8 cellular contexts compared by ENCODE assay signal in the genomic region with DNA sequence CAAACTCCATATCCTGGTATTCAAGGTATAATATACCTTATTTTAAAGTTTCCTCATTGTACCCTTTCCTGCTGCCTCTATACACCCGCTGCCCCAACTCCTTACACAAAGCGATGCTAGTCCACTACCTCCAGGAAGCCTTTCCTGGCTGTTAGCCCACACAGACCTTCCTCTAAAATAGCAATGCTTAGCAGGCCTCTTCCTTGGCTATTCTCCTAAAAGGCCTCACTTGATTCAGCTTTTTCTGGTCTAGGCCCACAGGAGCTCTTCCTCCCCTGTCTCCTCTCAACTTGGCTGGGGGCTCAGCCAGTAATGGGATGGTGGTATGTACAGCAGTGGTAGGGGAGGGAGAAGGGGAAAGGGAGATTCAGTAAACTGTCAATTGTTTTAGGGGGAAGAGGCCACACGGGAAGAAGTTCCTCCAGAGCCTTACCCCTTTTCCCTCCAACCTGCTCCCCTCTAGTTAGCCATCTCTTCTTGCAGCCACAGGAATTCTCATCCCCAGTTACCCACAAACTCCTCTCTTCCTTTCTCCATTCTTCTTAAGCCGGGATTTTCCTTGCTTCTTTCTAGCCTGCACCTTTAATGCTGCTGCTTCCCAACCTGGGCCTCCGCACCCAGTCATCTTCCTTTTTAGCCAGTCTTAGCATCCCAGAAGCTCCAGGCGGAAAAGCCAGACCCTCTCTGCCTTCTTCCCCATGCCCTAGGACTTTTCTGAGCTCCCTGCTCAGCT. TPM values are rescaled to one million over a fixed set of nuclear protein-coding genes. Genes with fewer than 3 reads are reported as not detected.
DNase-seq lines count a peak whose midpoint lies in the region; ATAC-seq, FAIRE-seq and TF ChIP-seq lines count a peak whose summit lies in the region.

No MANE protein-coding gene starts in this region.

- WGBS in HepG2 (ENCODE audit: low lambda C conversion rate) = 38% methylated on average over 6 of the region's 6 CpGs
- 24 to 28% methylated on average over 6 of the region's 6 CpGs for WGBS in tibial nerve, 2 donors

- H3K9ac ChIP-seq in HepG2 (ENCODE audit: insufficient read depth, low read depth, low read length) = peak overlapping the region; percentile 99

- TF ChIP-seq RAD21 in HepG2 (CRISPR knock-in tag; IDR thresholded peaks at IDR 0.05) = no peak

- CTCF ChIA-PET in HepG2 (lab: Yijun Ruan, JAX; ENCODE audit: low intra/inter-chr PET ratio, low total read pairs) = no interaction called here

- H3K4me3 ChIP-seq in ascending aorta (peak overlapping the region; percentile 81 to 84), HepG2 (replicated peaks in 1 of 3; ENCODE audit: insufficient read depth in 1 of 3, low read depth in 2 of 3, low read length in 3 of 3) (peak overlapping the region; percentile 93 to 100 (median 96)), tibial nerve (peak overlapping the region; percentile 77 to 98 (median 90))

- peaks cover 15 to 35% of the 10 kb centered on the region in 2 donors for H3K4me1 ChIP-seq in ascending aorta
- H3K4me1 ChIP-seq in HepG2 (ENCODE audit: insufficient read depth, low read length) = peaks cover 28% of the 10 kb centered on the region
- H3K4me1 ChIP-seq in tibial nerve = peaks cover 0 to 60% (median 32%) of the 10 kb centered on the region in 4 donors

- peaks cover 71% of the 10 kb centered on the region for H3K36me3 Mint-ChIP-seq in activated T-cell treated with anti-CD3 and anti-CD28 coated beads, Interleukin-2, amount 50 U/mL, for 24 hours (ENCODE audit: low read depth)

- H3K27ac Mint-ChIP-seq in activated T-cell treated with anti-CD3 and anti-CD28 coated beads, Interleukin-2, amount 50 U/mL, for 24 hours = peak overlapping the region; percentile 99

- peaks cover 74% of the 10 kb centered on the region for H3K79me2 ChIP-seq in HepG2 (ENCODE audit: insufficient read depth, low read length)

- no peak for DNase-seq in activated T-cell treated with anti-CD3 and anti-CD28 coated beads, Interleukin-2, amount 50 U/mL, for 24 hours
- DNase-seq in activated T-cell treated with anti-CD3 and anti-CD28 coated beads for 4 hours (no peak), ascending aorta (ENCODE audit: low spot score in 2 of 2) (no peak), HepG2 (ENCODE audit: low spot score) (no peak), tibial nerve (ENCODE audit: low spot score in 2 of 2) (no peak), NK-92 (lab: John Stamatoyannopoulos, UW; ENCODE audit: unreplicated experiment) (no peak)
- no peak for DNase-seq in stimulated activated CD4-positive, alpha-beta T cell treated with anti-CD3 and anti-CD28 coated beads, Interleukin-4, amount 100 ng/mL, for 1 hour

- H3K9me3 ChIP-seq in ascending aorta (no peaks in the 10 kb centered on the region), HepG2 (ENCODE audit: low read length) (no peaks in the 10 kb centered on the region), tibial nerve (no peaks in the 10 kb centered on the region)

- BruUV-seq in HepG2 (replicated peaks; lab: Mats Ljungman, UMichigan) = TSS peak; percentile 41

- no peak overlapping the region for H2AFZ ChIP-seq in HepG2 (ENCODE audit: low read length)

- TF ChIP-seq POLR2A in HepG2 (IDR thresholded peaks at IDR 0.05; ENCODE audit: insufficient read depth in 1 of 2, low read depth in 2 of 2, low read length in 2 of 2) = no peak; a peak in 1 of 4 replicates
- TF ChIP-seq POLR2A in tibial nerve (IDR thresholded peaks at IDR 0.05) = no peak

- H3K9me3 Mint-ChIP-seq in activated T-cell treated with anti-CD3 and anti-CD28 coated beads, Interleukin-2, amount 50 U/mL, for 24 hours = no peaks in the 10 kb centered on the region

- no peak for TF ChIP-seq EP300 in HepG2 (IDR thresholded peaks at IDR 0.05; ENCODE audit: low read depth in 2 of 2, low read length in 2 of 2)
- TF ChIP-seq EP300 in HepG2 (CRISPR knock-in tag; IDR thresholded peaks at IDR 0.05; ENCODE audit: borderline replicate concordance) = no peak
- no peak for TF ChIP-seq EP300 in tibial nerve (IDR thresholded peaks at IDR 0.05)

- in situ Hi-C loops in HepG2 (cut with HindIII; ENCODE audit: extremely low pct_ligation_motif_present, low pct_unique_long_range_greater_than_20kb) = no loop called here

- no peaks in the 10 kb centered on the region for H3K27me3 Mint-ChIP-seq in activated T-cell treated with anti-CD3 and anti-CD28 coated beads, Interleukin-2, amount 50 U/mL, for 24 hours

- peaks cover 21 to 23% of the 10 kb centered on the region in 2 donors for H3K36me3 ChIP-seq in ascending aorta
- H3K36me3 ChIP-seq in HepG2 (replicated peaks in 1 of 2; ENCODE audit: control insufficient read depth in 1 of 2, insufficient read depth in 2 of 2, low read length in 2 of 2) = peaks cover 10 to 29% of the 10 kb centered on the region in 2 experiments
- H3K36me3 ChIP-seq in tibial nerve = peaks cover 4 to 21% (median 5%) of the 10 kb centered on the region in 3 donors

- no peak for TF ChIP-seq CTCF in ascending aorta (IDR thresholded peaks at IDR 0.05)
- TF ChIP-seq CTCF in HepG2 (CRISPR knock-in tag; IDR thresholded peaks at IDR 0.05) = no peak
- no peak for TF ChIP-seq CTCF in tibial nerve (IDR thresholded peaks at IDR 0.05)

- H3K4me1 Mint-ChIP-seq in activated T-cell treated with anti-CD3 and anti-CD28 coated beads, Interleukin-2, amount 50 U/mL, for 24 hours (ENCODE audit: low read depth) = peaks cover 29% of the 10 kb centered on the region

- H3K27ac ChIP-seq in ascending aorta (peak overlapping the region; percentile 98 to 99), HepG2 (ENCODE audit: extremely low read length, insufficient read depth, low read length) (peak overlapping the region; percentile 96), tibial nerve (peak overlapping the region; percentile 98 to 99 (median 98))

- no peak for ATAC-seq in HepG2
- ATAC-seq in HG02885 (IDR thresholded peaks at IDR 0.05; ENCODE audit: poor library complexity, unreplicated experiment) = no peak

- intact Hi-C loops in ascending aorta (cut with DNase I) = loop anchor here (5.0 to 10.0 kb wide), 3 partner anchors 314 to 614 kb away; a partner anchor contains a TSS
- intact Hi-C loops in HepG2 (cut with micrococcal nuclease; ENCODE audit: unreplicated experiment) = loop anchor here (5.0 kb wide), 1 partner anchor 54 kb away; a partner anchor contains a TSS

- H3K4me2 ChIP-seq in HepG2 (ENCODE audit: low read depth, low read length) = peak overlapping the region; percentile 89

- FAIRE-seq in HepG2 (lab: Jason Lieb, UNC) = no peak

- no peaks in the 10 kb centered on the region for H3K27me3 ChIP-seq in ascending aorta
- H3K27me3 ChIP-seq in HepG2 (ENCODE audit: control insufficient read depth in 1 of 2, insufficient read depth in 2 of 2, low read length in 2 of 2) = peaks cover 0 to 4% of the 10 kb centered on the region in 2 experiments; a peak in 1 of 5 replicates
- no peaks in the 10 kb centered on the region for H3K27me3 ChIP-seq in tibial nerve

- peak overlapping the region; percentile 99 for H3K4me3 Mint-ChIP-seq in activated T-cell treated with anti-CD3 and anti-CD28 coated beads, Interleukin-2, amount 50 U/mL, for 24 hours

- POLR2A ChIA-PET in HepG2 (lab: Yijun Ruan, JAX) = no interaction called here

- peaks cover 8% of the 10 kb centered on the region; the same call in 1 of the 2 replicates for H4K20me1 ChIP-seq in HepG2 (ENCODE audit: insufficient read depth, low read length)

RNA-seq across cellular contexts. Expression of a gene that starts 2.6 kb away (rescaled TPM):
- total RNA-seq in ascending aorta (102 TPM), HepG2 (2016; rRNA removed; fragmentation: Illumina TruSeq; extraction: Trizol) (51.9 and 53.6 TPM in 2 replicates), tibial nerve (10 to 100 TPM; 80.4 to 83.9 (median 83.2) TPM)
- total RNA-seq in HepG2 (2016; cell fraction: cytosol; rRNA removed; fragmentation: Illumina TruSeq; extraction: Trizol; ENCODE audit: low read depth) = 8.7 and 10.1 TPM in 2 replicates
- total RNA-seq in HepG2 (2016; cell fraction: insoluble cytoplasmic fraction; rRNA removed; fragmentation: Illumina TruSeq; extraction: Trizol) = 44.9 and 54.0 TPM in 2 replicates
- total RNA-seq in HepG2 (2016; cell fraction: membrane; rRNA removed; fragmentation: Illumina TruSeq; extraction: Trizol) = 22.7 and 23.9 TPM in 2 replicates
- total RNA-seq in HepG2 (2016; cell fraction: nucleus; rRNA removed; fragmentation: Illumina TruSeq; extraction: Trizol) = 37.9 and 43.3 TPM in 2 replicates
- 48.1 and 64.1 TPM in 2 replicates for polyA plus RNA-seq in HepG2 (2011; rRNA removed)
- 44.5 and 50.8 TPM in 2 replicates for polyA plus RNA-seq in HepG2 (2011; cell fraction: cytosol; rRNA removed)
- polyA plus RNA-seq in HepG2 (2011; cell fraction: nucleus; rRNA removed) = 63.0 and 69.0 TPM in 2 replicates
- 28.1 and 28.9 TPM in 2 replicates for polyA plus RNA-seq in HepG2 (2012)
- polyA plus RNA-seq in HepG2 (2016; cell fraction: cytosol; fragmentation: Illumina TruSeq; extraction: Trizol; ENCODE audit: low read depth) = 5.9 and 6.3 TPM in 2 replicates
- polyA plus RNA-seq in HepG2 (2016; cell fraction: insoluble cytoplasmic fraction; fragmentation: Illumina TruSeq; extraction: Trizol; ENCODE audit: low read depth) = 40.8 and 53.0 TPM in 2 replicates
- polyA plus RNA-seq in HepG2 (2016; cell fraction: membrane; fragmentation: Illumina TruSeq; extraction: Trizol; ENCODE audit: low read depth) = 13.1 and 15.2 TPM in 2 replicates
- 60.2 and 64.7 TPM in 2 replicates for polyA plus RNA-seq in HepG2 (2016; cell fraction: nucleus; fragmentation: Illumina TruSeq; extraction: Trizol; ENCODE audit: insufficient read depth, low read depth)
- 54.6 and 133 TPM in 2 replicates for polyA minus RNA-seq in HepG2 (2011; rRNA and poly(A)+ RNA removed; ENCODE audit: low replicate concordance)
- 44.0 and 45.3 TPM in 2 replicates for polyA minus RNA-seq in HepG2 (2011; cell fraction: cytosol; rRNA and poly(A)+ RNA removed)
- 36.3 and 42.6 TPM in 2 replicates for polyA minus RNA-seq in HepG2 (2011; cell fraction: nucleus; rRNA and poly(A)+ RNA removed)

RNA-seq across cellular contexts. Expression of a gene that starts 2.7 kb away (rescaled TPM):
- total RNA-seq in ascending aorta (120 TPM), HepG2 (2016; rRNA removed; fragmentation: Illumina TruSeq; extraction: Trizol) (556 and 776 TPM in 2 replicates), tibial nerve (100 to 1,000 TPM; 195 to 294 (median 255) TPM)
- total RNA-seq in HepG2 (2016; cell fraction: cytosol; rRNA removed; fragmentation: Illumina TruSeq; extraction: Trizol; ENCODE audit: low read depth) = 326 and 342 TPM in 2 replicates
- total RNA-seq in HepG2 (2016; cell fraction: insoluble cytoplasmic fraction; rRNA removed; fragmentation: Illumina TruSeq; extraction: Trizol) = 557 and 814 TPM in 2 replicates
- total RNA-seq in HepG2 (2016; cell fraction: membrane; rRNA removed; fragmentation: Illumina TruSeq; extraction: Trizol) = 684 and 739 TPM in 2 replicates
- 202 and 207 TPM in 2 replicates for total RNA-seq in HepG2 (2016; cell fraction: nucleus; rRNA removed; fragmentation: Illumina TruSeq; extraction: Trizol)
- polyA plus RNA-seq in HepG2 (2011; rRNA removed) = 389 and 548 TPM in 2 replicates
- polyA plus RNA-seq in HepG2 (2011; cell fraction: cytosol; rRNA removed) = 498 and 858 TPM in 2 replicates
- polyA plus RNA-seq in HepG2 (2011; cell fraction: nucleus; rRNA removed) = 97.1 and 129 TPM in 2 replicates
- polyA plus RNA-seq in HepG2 (2012) = 542 and 600 TPM in 2 replicates
- polyA plus RNA-seq in HepG2 (2016; cell fraction: cytosol; fragmentation: Illumina TruSeq; extraction: Trizol; ENCODE audit: low read depth) = 372 and 389 TPM in 2 replicates
- polyA plus RNA-seq in HepG2 (2016; cell fraction: insoluble cytoplasmic fraction; fragmentation: Illumina TruSeq; extraction: Trizol; ENCODE audit: low read depth) = 673 and 752 TPM in 2 replicates
- polyA plus RNA-seq in HepG2 (2016; cell fraction: membrane; fragmentation: Illumina TruSeq; extraction: Trizol; ENCODE audit: low read depth) = 615 and 634 TPM in 2 replicates
- 308 and 323 TPM in 2 replicates for polyA plus RNA-seq in HepG2 (2016; cell fraction: nucleus; fragmentation: Illumina TruSeq; extraction: Trizol; ENCODE audit: insufficient read depth, low read depth)
- polyA minus RNA-seq in HepG2 (2011; rRNA and poly(A)+ RNA removed; ENCODE audit: low replicate concordance) = 40.3 and 86.2 TPM in 2 replicates
- polyA minus RNA-seq in HepG2 (2011; cell fraction: cytosol; rRNA and poly(A)+ RNA removed) = 75.1 and 87.3 TPM in 2 replicates
- 50.6 and 82.3 TPM in 2 replicates for polyA minus RNA-seq in HepG2 (2011; cell fraction: nucleus; rRNA and poly(A)+ RNA removed)

RNA-seq across cellular contexts. Expression of a gene that starts 39.8 kb away (rescaled TPM):
- total RNA-seq in ascending aorta = 6.1 TPM
- total RNA-seq in HepG2 (2016; rRNA removed; fragmentation: Illumina TruSeq; extraction: Trizol) = 23.5 and 27.1 TPM in 2 replicates
- 1.7 and 2.5 TPM in 2 replicates for total RNA-seq in HepG2 (2016; cell fraction: cytosol; rRNA removed; fragmentation: Illumina TruSeq; extraction: Trizol; ENCODE audit: low read depth)
- 22.9 and 26.3 TPM in 2 replicates for total RNA-seq in HepG2 (2016; cell fraction: insoluble cytoplasmic fraction; rRNA removed; fragmentation: Illumina TruSeq; extraction: Trizol)
- total RNA-seq in HepG2 (2016; cell fraction: membrane; rRNA removed; fragmentation: Illumina TruSeq; extraction: Trizol) = 6.1 and 6.8 TPM in 2 replicates
- total RNA-seq in HepG2 (2016; cell fraction: nucleus; rRNA removed; fragmentation: Illumina TruSeq; extraction: Trizol) = 15.4 and 15.9 TPM in 2 replicates
- polyA plus RNA-seq in HepG2 (2011; rRNA removed) = 21.5 and 24.0 TPM in 2 replicates
- polyA plus RNA-seq in HepG2 (2011; cell fraction: cytosol; rRNA removed) = 27.6 and 30.4 TPM in 2 replicates
- polyA plus RNA-seq in HepG2 (2011; cell fraction: nucleus; rRNA removed) = 14.3 and 18.3 TPM in 2 replicates
- polyA plus RNA-seq in HepG2 (2012) = 15.8 and 20.3 TPM in 2 replicates
- 1.5 and 1.8 TPM in 2 replicates for polyA plus RNA-seq in HepG2 (2016; cell fraction: cytosol; fragmentation: Illumina TruSeq; extraction: Trizol; ENCODE audit: low read depth)
- 18.9 and 21.3 TPM in 2 replicates for polyA plus RNA-seq in HepG2 (2016; cell fraction: insoluble cytoplasmic fraction; fragmentation: Illumina TruSeq; extraction: Trizol; ENCODE audit: low read depth)
- polyA plus RNA-seq in HepG2 (2016; cell fraction: membrane; fragmentation: Illumina TruSeq; extraction: Trizol; ENCODE audit: low read depth) = 3.4 and 4.0 TPM in 2 replicates
- polyA plus RNA-seq in HepG2 (2016; cell fraction: nucleus; fragmentation: Illumina TruSeq; extraction: Trizol; ENCODE audit: insufficient read depth, low read depth) = 14.9 and 17.2 TPM in 2 replicates
- 146 and 163 TPM in 2 replicates for polyA minus RNA-seq in HepG2 (2011; rRNA and poly(A)+ RNA removed; ENCODE audit: low replicate concordance)
- polyA minus RNA-seq in HepG2 (2011; cell fraction: cytosol; rRNA and poly(A)+ RNA removed) = 15.6 and 17.8 TPM in 2 replicates
- 21.8 and 25.9 TPM in 2 replicates for polyA minus RNA-seq in HepG2 (2011; cell fraction: nucleus; rRNA and poly(A)+ RNA removed)
- 10 to 100 TPM; 19.5 to 39.8 (median 31.2) TPM for total RNA-seq in tibial nerve

RNA-seq across cellular contexts. Expression of a gene that starts 53.3 kb away (rescaled TPM):
- not detected for total RNA-seq in ascending aorta
- total RNA-seq in HepG2 (2016; rRNA removed; fragmentation: Illumina TruSeq; extraction: Trizol) = 30.0 and 30.1 TPM in 2 replicates
- total RNA-seq in HepG2 (2016; cell fraction: cytosol; rRNA removed; fragmentation: Illumina TruSeq; extraction: Trizol; ENCODE audit: low read depth) = 6.0 and 6.4 TPM in 2 replicates
- 25.4 and 26.8 TPM in 2 replicates for total RNA-seq in HepG2 (2016; cell fraction: insoluble cytoplasmic fraction; rRNA removed; fragmentation: Illumina TruSeq; extraction: Trizol)
- total RNA-seq in HepG2 (2016; cell fraction: membrane; rRNA removed; fragmentation: Illumina TruSeq; extraction: Trizol) = 16.3 and 17.5 TPM in 2 replicates
- total RNA-seq in HepG2 (2016; cell fraction: nucleus; rRNA removed; fragmentation: Illumina TruSeq; extraction: Trizol) = 30.2 and 34.5 TPM in 2 replicates
- polyA plus RNA-seq in HepG2 (2011; rRNA removed) = 8.1 and 10.2 TPM in 2 replicates
- polyA plus RNA-seq in HepG2 (2011; cell fraction: cytosol; rRNA removed) = 3.9 and 7.1 TPM in 2 replicates
- 30.4 and 45.7 TPM in 2 replicates for polyA plus RNA-seq in HepG2 (2011; cell fraction: nucleus; rRNA removed)
- polyA plus RNA-seq in HepG2 (2012) = 4.8 and 8.9 TPM in 2 replicates
- polyA plus RNA-seq in HepG2 (2016; cell fraction: cytosol; fragmentation: Illumina TruSeq; extraction: Trizol; ENCODE audit: low read depth) = 3.8 TPM in 2 replicates
- polyA plus RNA-seq in HepG2 (2016; cell fraction: insoluble cytoplasmic fraction; fragmentation: Illumina TruSeq; extraction: Trizol; ENCODE audit: low read depth) = 26.5 and 31.7 TPM in 2 replicates
- 6.5 and 9.4 TPM in 2 replicates for polyA plus RNA-seq in HepG2 (2016; cell fraction: membrane; fragmentation: Illumina TruSeq; extraction: Trizol; ENCODE audit: low read depth)
- polyA plus RNA-seq in HepG2 (2016; cell fraction: nucleus; fragmentation: Illumina TruSeq; extraction: Trizol; ENCODE audit: insufficient read depth, low read depth) = 84.2 and 90.7 TPM in 2 replicates
- polyA minus RNA-seq in HepG2 (2011; rRNA and poly(A)+ RNA removed; ENCODE audit: low replicate concordance) = 10.8 and 28.0 TPM in 2 replicates
- 5.3 and 6.1 TPM in 2 replicates for polyA minus RNA-seq in HepG2 (2011; cell fraction: cytosol; rRNA and poly(A)+ RNA removed)
- polyA minus RNA-seq in HepG2 (2011; cell fraction: nucleus; rRNA and poly(A)+ RNA removed) = 8.3 and 15.1 TPM in 2 replicates
- 1 to 10 TPM in 3 of 4 donors, not detected in 1; 1.3 to 2.1 (median 1.5) TPM for total RNA-seq in tibial nerve
